8 cellular contexts compared by ENCODE assay signal in the genomic region with DNA sequence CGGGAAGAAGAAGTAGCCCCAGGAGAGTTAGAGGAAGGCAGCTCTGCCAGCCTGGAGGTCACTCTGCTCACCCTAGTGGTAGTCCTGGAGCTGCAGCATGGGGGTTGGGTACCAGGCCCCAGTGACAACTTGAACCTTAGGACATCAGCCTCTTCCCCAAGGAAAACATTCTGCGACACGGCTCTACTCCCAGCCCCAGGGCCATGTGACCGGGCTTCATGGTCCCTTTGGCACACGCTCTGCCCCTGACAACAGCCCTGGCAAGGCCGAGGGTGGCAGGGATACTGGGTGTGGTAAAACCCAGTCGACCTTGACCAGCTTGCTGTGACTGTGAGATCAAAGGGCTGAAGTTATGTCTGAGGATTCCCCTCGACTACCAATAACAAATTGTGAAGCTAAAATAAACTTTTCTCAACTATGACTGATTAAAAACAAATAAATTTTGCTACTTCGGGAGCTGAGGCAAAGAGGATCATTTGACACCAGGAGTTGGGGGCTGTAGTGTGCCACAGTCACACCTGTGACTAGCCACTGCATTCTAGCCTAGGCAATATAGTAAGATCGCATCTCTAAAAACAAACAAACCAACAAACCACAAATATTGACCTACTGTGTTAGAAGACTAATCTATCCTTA. TPM values are rescaled to one million over a fixed set of nuclear protein-coding genes. Genes with fewer than 3 reads are reported as not detected.
DNase-seq lines count a peak whose midpoint lies in the region; ATAC-seq and TF ChIP-seq lines count a peak whose summit lies in the region.

No MANE protein-coding gene starts in this region.

- no peaks in the 10 kb centered on the region for H3K36me3 Mint-ChIP-seq in glutamatergic neuron (ENCODE audit: unreplicated experiment)

- H3K9me3 Mint-ChIP-seq in glutamatergic neuron (ENCODE audit: unreplicated experiment) = no peaks in the 10 kb centered on the region

- H3K4me3 Mint-ChIP-seq in glutamatergic neuron (ENCODE audit: unreplicated experiment) = no peak overlapping the region

- no peaks in the 10 kb centered on the region for H3K27me3 Mint-ChIP-seq in glutamatergic neuron (ENCODE audit: unreplicated experiment)

- H3K27ac Mint-ChIP-seq in glutamatergic neuron (ENCODE audit: unreplicated experiment) = no peak overlapping the region

- peak; percentile 59 for ATAC-seq in GM18870 (IDR thresholded peaks at IDR 0.05; ENCODE audit: unreplicated experiment)
- ATAC-seq in HG03060 (IDR thresholded peaks at IDR 0.05; ENCODE audit: low read depth, unreplicated experiment) = peak; percentile 43

- no peak for TF ChIP-seq CTCF in glutamatergic neuron (IDR thresholded peaks at IDR 0.05; ENCODE audit: partially characterized antibody, unreplicated experiment)

- peaks cover 4% of the 10 kb centered on the region for H3K4me1 Mint-ChIP-seq in glutamatergic neuron (ENCODE audit: low read depth, unreplicated experiment)

- peak; percentile 3 for DNase-seq in amniotic epithelial cell (ENCODE audit: low read depth)
- DNase-seq in pons (ENCODE audit: low spot score) = peak; percentile 11
- DNase-seq in glutamatergic neuron = no peak
- no peak for DNase-seq in NCI-H2196 treated with DMSO at 0.1 percent for 48 hours (lab: John Stamatoyannopoulos, UW; ENCODE audit: unreplicated experiment)
- DNase-seq in SIG-M5 treated with dmso at 0.1 percent for 504 hours (lab: John Stamatoyannopoulos, UW; ENCODE audit: unreplicated experiment) = no peak
- DNase-seq in SHP77 treated with DMSO at 0.1 percent for 48 hours (lab: John Stamatoyannopoulos, UW) = no peak

RNA-seq across cellular contexts. Expression of gene ARID1B, which starts 24.4 kb away (rescaled TPM):
- total RNA-seq in glutamatergic neuron (ENCODE audit: unreplicated experiment) = 202 TPM

Comparison
In these comparisons a context has a peak if more than half of its experiments do, and no peak if none do; other contexts are left out.
1. DNase-seq: peak in amniotic epithelial cell (single experiment) and pons (single experiment); none in glutamatergic neuron (single experiment), NCI-H2196 treated with DMSO at 0.1 percent for 48 hours (single experiment), SIG-M5 treated with dmso at 0.1 percent for 504 hours (single experiment) and SHP77 treated with DMSO at 0.1 percent for 48 hours (single experiment).